In the genomic region with DNA sequence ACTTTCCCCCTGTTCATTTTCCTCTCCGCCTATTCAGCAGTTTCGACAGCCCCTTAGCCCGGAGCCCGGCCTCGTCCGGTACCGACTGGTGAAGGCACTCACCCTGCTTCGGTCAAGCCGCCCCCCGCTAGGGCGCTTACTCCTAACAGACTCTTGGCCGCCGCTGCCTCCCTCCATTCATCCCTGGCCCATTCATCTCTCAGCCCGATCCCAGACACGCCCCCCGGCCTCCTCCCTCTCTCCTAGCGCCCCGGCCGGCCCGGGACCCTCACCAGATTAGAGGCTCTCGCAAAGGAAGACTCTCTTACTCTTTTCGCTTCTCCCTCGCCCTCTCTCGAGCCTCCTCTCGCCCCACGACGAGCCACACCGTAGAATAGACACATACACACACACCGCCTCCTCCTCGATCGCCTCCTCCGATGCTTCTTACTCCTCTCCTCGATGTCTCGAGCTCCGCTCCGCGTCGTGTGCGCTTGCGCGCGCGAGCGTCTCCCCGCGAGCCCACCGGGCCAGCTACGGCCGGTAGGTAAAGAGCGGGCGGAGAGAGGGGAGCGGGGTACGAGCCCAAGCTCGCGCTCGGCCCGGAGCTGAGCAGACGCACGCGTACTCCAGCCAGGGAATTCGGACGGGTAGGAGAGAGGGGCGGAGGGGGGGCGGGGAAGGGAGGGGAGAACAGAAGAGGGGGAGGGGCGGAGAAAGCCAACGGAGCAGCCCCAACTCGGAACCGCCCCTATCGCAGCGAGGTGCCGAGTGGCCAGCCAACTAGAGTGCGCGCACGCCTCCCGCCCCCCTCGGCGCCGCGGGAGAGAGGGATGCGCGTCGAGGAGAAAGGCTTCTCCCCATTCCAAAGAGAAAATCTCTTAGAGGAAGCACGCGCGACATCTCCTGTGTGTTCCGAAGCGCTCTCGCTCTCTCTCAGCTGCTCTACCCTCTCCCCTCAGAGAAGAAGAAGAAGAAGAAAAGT, we compare ENCODE assay signal across 7 cellular contexts. TPM values are rescaled to one million over a fixed set of nuclear protein-coding genes. Genes with fewer than 3 reads are reported as not detected.
A peak's percentile ranks its signal among the peaks of the same experiment; 100 is the strongest.
DNase-seq lines count a peak whose midpoint lies in the region; ATAC-seq and TF ChIP-seq lines count a peak whose summit lies in the region.

Gene WNK3 (minus strand): TSS at position 633 of the 964 bp plus-strand sequence.

- H3K27ac Mint-ChIP-seq in activated naive CD4-positive, alpha-beta T cell treated with anti-CD3 and anti-CD28 coated beads, Interleukin-2, amount 50 U/mL, for 72 hours: peak within 1 kb of the TSS; percentile 64 to 91
- peak within 1 kb of the TSS; percentile 99 for H3K27ac Mint-ChIP-seq in nephron progenitor cell

- no peaks in the 10 kb centered on the region for H3K9me3 Mint-ChIP-seq in activated naive CD4-positive, alpha-beta T cell treated with anti-CD3 and anti-CD28 coated beads, Interleukin-2, amount 50 U/mL, for 72 hours
- peaks cover 65% of the 10 kb centered on the region for H3K9me3 Mint-ChIP-seq in nephron progenitor cell

- WGBS in gastroesophageal sphincter (ENCODE audit: low coverage in 1 of 2), 2 donors: 0 to 18% methylated on average over 8 to 28 of the region's 88 CpGs

- H3K36me3 ChIP-seq in gastroesophageal sphincter: no peaks in the 10 kb centered on the region

- peaks cover 0 to 10% (median 3%) of the 10 kb centered on the region in 3 donors for H3K4me1 ChIP-seq in gastroesophageal sphincter

- H3K27ac ChIP-seq in gastroesophageal sphincter: peak within 1 kb of the TSS; percentile 51 to 80 (median 79)

- H3K4me3 Mint-ChIP-seq in nephron progenitor cell: peak within 1 kb of the TSS; percentile 85

- DNase-seq in HS-27A (ENCODE audit: low read depth) (peak; percentile 48), RPMI7951 (ENCODE audit: low read depth) (peak; percentile 85), nephron progenitor cell (peak; percentile 82), superior temporal gyrus (ENCODE audit: extremely low spot score) (peak; percentile 67)
- DNase-seq in activated naive CD4-positive, alpha-beta T cell treated with anti-CD3 and anti-CD28 coated beads, Interleukin-2, amount 50 U/mL, for 72 hours (ENCODE audit: low spot score in 2 of 2): peak; percentile 43 to 47

- H3K27me3 Mint-ChIP-seq in nephron progenitor cell (ENCODE audit: low read depth, poor library complexity): peaks cover 4% of the 10 kb centered on the region

- TF ChIP-seq CTCF in gastroesophageal sphincter (IDR thresholded peaks at IDR 0.05): no peak
- TF ChIP-seq CTCF in nephron progenitor cell (IDR thresholded peaks at IDR 0.05): no peak

- H3K27me3 ChIP-seq in gastroesophageal sphincter: no peaks in the 10 kb centered on the region

- TF ChIP-seq POLR2A in gastroesophageal sphincter (IDR thresholded peaks at IDR 0.05): peak; percentile 16 to 37

- H3K36me3 Mint-ChIP-seq in activated naive CD4-positive, alpha-beta T cell treated with anti-CD3 and anti-CD28 coated beads, Interleukin-2, amount 50 U/mL, for 72 hours: no peaks in the 10 kb centered on the region
- H3K36me3 Mint-ChIP-seq in nephron progenitor cell (ENCODE audit: low read depth): peaks cover 4% of the 10 kb centered on the region

- H3K9me3 ChIP-seq in gastroesophageal sphincter: no peaks in the 10 kb centered on the region

- peak; percentile 79 to 80 for ATAC-seq in activated naive CD4-positive, alpha-beta T cell treated with anti-CD3 and anti-CD28 coated beads, Interleukin-2, amount 50 U/mL, for 72 hours
- ATAC-seq in gastroesophageal sphincter (peak; percentile 93), HG03175 (IDR thresholded peaks at IDR 0.05; ENCODE audit: unreplicated experiment) (no peak)

- H3K4me3 ChIP-seq in gastroesophageal sphincter: peak within 1 kb of the TSS; percentile 57 to 58

- peaks cover 32% of the 10 kb centered on the region for H3K4me1 Mint-ChIP-seq in nephron progenitor cell

- no peak for TF ChIP-seq EP300 in gastroesophageal sphincter (IDR thresholded peaks at IDR 0.05)

RNA-seq across cellular contexts. Expression of gene WNK3, which starts in this region (rescaled TPM):
- total RNA-seq in RPMI7951 (2014; rRNA removed; shearing (Covaris generic)): 1.8 TPM in 2 replicates
- total RNA-seq in activated naive CD4-positive, alpha-beta T cell treated with anti-CD3 and anti-CD28 coated beads, Interleukin-2, amount 50 U/mL, for 72 hours: 1 to 10 TPM in 1 of 2 donors, under 1 TPM in 1; 0.75 to 2.5 TPM
- 1 to 10 TPM; 1.9 to 4.3 (median 3.0) TPM for total RNA-seq in gastroesophageal sphincter
